Comparison of ENCODE assay signal across 1 cellular context in genomic region chr1:2397007-2397679, GRCh38.
A peak's percentile ranks its signal among the peaks of the same experiment; 100 is the strongest.
TF ChIP-seq lines count a peak whose summit lies in the region.

No MANE protein-coding gene starts in this region.

TF ChIP-seq in K562, 482 proteins besides CTCF, POLR2A, EP300 and RAD21:
- TF ChIP-seq RBFOX2 (IDR thresholded peaks at IDR 0.05; ENCODE audit: low read depth, low read length), result 0 out of 2 replicates have a peak, but pooled peaks have one; percentile 14
- TF ChIP-seq BRCA1 (IDR thresholded peaks at IDR 0.05), result no peak
- TF ChIP-seq BRCA1 (CRISPR knock-in tag; IDR thresholded peaks at IDR 0.05), result 0 out of 2 replicates have a peak, but pooled peaks have one; percentile 34
- TF ChIP-seq ZNF696 (CRISPR knock-in tag; conservative IDR thresholded peaks at IDR 0.05), result no peak
- peak; percentile 52 for TF ChIP-seq POLR2G (IDR thresholded peaks at IDR 0.05; ENCODE audit: low read depth, low read length)
- no peak for TF ChIP-seq CGGBP1 (CRISPR knock-in tag; IDR thresholded peaks at IDR 0.05)
